ENCODE assay signal across 1 cellular context in the genomic region with DNA sequence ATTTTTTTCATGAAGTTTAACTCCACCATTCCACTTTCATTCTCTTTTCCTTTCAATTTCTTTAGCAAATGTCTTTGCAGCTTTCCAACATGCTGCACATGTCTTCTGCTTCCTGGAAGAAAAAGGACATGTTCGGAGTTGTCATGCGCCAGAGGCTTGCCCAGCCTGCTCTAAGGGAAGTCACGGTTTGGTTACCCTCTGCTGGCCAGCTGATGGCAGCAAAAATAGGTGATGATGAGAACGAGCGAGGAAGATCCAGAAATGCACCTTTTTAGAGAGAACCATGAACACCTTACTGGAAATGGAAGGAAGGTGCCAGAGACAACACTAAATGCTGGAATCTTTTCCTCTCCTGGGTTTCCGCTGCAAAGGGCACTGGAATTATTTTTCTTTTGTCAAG.
TF ChIP-seq lines count a peak whose summit lies in the region.

No MANE protein-coding gene starts in this region.

TF ChIP-seq in GM12878, 131 proteins besides CTCF, POLR2A, EP300 and RAD21:
- TF ChIP-seq E4F1 (IDR thresholded peaks at IDR 0.05; ENCODE audit: borderline replicate concordance, partially characterized antibody): no peak
- TF ChIP-seq PAX5 (IDR thresholded peaks at IDR 0.05; ENCODE audit: borderline replicate concordance, low read depth, low read length): peak; percentile 49; the same call in 1 of the 2 replicates
TF ChIP-seq in GM12878: peak in this region for 1.
